15 cellular contexts compared by ENCODE assay signal in genomic region chr7:75881436-75882095, GRCh38. TPM values are rescaled to one million over a fixed set of nuclear protein-coding genes. Genes with fewer than 3 reads are reported as not detected.
DNase-seq lines count a peak whose midpoint lies in the region; ATAC-seq and TF ChIP-seq lines count a peak whose summit lies in the region.
"Had no signal": no experiment of that assay in that cellular context is flagged by ENCODE, and none has a peak within 500 bp of the region (broad histone marks: within the 10 kb centered on the region; RNA-seq: fewer than 3 reads in every experiment).

No MANE protein-coding gene starts in this region.

- H3K27me3 Mint-ChIP-seq in CD4-positive, CD25-positive, alpha-beta regulatory T cell = peaks cover 10% of the 10 kb centered on the region

- H2BK5ac ChIP-seq in mesendoderm (ENCODE audit: low read length) = no peak overlapping the region

- peak overlapping the region in 3 of 4 donors; percentile 16 to 91 (median 87) for H3K4me3 Mint-ChIP-seq in CD4-positive, CD25-positive, alpha-beta regulatory T cell

- H2AK5ac ChIP-seq in mesendoderm (ENCODE audit: low read length) = no peak overlapping the region

- H2BK120ac ChIP-seq in mesendoderm (ENCODE audit: low read depth, low read length) = no peak overlapping the region

- H3K4me1 Mint-ChIP-seq in CD4-positive, CD25-positive, alpha-beta regulatory T cell = peaks cover 6 to 53% (median 29%) of the 10 kb centered on the region in 4 donors

- peaks cover 6% of the 10 kb centered on the region for H3K79me2 ChIP-seq in mesendoderm (ENCODE audit: control insufficient read depth, insufficient read depth, low read length)

- H3K18ac ChIP-seq in mesendoderm (ENCODE audit: low read length) = no peak overlapping the region

- H3K56ac ChIP-seq in mesendoderm (ENCODE audit: low read length) = peak overlapping the region; percentile 52

- H3K9me3 ChIP-seq in CD4-positive, CD25-positive, alpha-beta regulatory T cell (ENCODE audit: control insufficient read depth in 2 of 2, low read length in 2 of 2) = no peaks in the 10 kb centered on the region
- no peaks in the 10 kb centered on the region for H3K9me3 ChIP-seq in HAP-1
- H3K9me3 ChIP-seq: thoracic aorta had no signal

- peaks cover 13% of the 10 kb centered on the region for H3K79me1 ChIP-seq in mesendoderm (ENCODE audit: low read length)

- H4K5ac ChIP-seq in mesendoderm (ENCODE audit: low read length) = no peak overlapping the region

- no peak overlapping the region for H3K9ac ChIP-seq in mesendoderm (ENCODE audit: low read length)

- WGBS in mesendoderm (ENCODE audit: extremely low coverage, insufficient coverage, low lambda C conversion rate) = no CpG with 5 or more reads among the region's 23 CpGs

- in situ Hi-C loops in HAP-1 (cut with MboI; ENCODE audit: low sequenced_read_pairs) = no loop called here

- peaks cover 32% of the 10 kb centered on the region for H3K4me1 ChIP-seq in CD4-positive, CD25-positive, alpha-beta regulatory T cell (ENCODE audit: control insufficient read depth, insufficient read depth, low read length, poor library complexity, severe bottlenecking)
- H3K4me1 ChIP-seq in HAP-1 (peaks cover 12% of the 10 kb centered on the region), mesendoderm (ENCODE audit: control insufficient read depth, low read depth, low read length) (peaks cover 3% of the 10 kb centered on the region)

- H2BK15ac ChIP-seq in mesendoderm (replicated peaks; ENCODE audit: low read depth) = no peak overlapping the region

- TF ChIP-seq CTCF in cardiac fibroblast (IDR thresholded peaks at IDR 0.05; ENCODE audit: low read depth, low read length) = no peak

- no peak overlapping the region for H3K4ac ChIP-seq in mesendoderm (ENCODE audit: low read depth, low read length)

- H3K36me3 Mint-ChIP-seq in CD4-positive, CD25-positive, alpha-beta regulatory T cell = peaks cover 31% of the 10 kb centered on the region

- no peak overlapping the region for H4K8ac ChIP-seq in mesendoderm (ENCODE audit: low read depth, low read length)

- H3K9me3 Mint-ChIP-seq in CD4-positive, CD25-positive, alpha-beta regulatory T cell = peaks cover 0 to 4% (median 0%) of the 10 kb centered on the region in 7 donors

- H3K4me3 ChIP-seq in CD4-positive, CD25-positive, alpha-beta regulatory T cell (ENCODE audit: low read depth, low read length) = peak overlapping the region; percentile 18
- no peak overlapping the region for H3K4me3 ChIP-seq in HAP-1
- no peak overlapping the region for H3K4me3 ChIP-seq in cardiac fibroblast (replicated peaks in 1 of 2; ENCODE audit: low read depth in 2 of 2, low read length in 2 of 2)
- H3K4me3 ChIP-seq in mesendoderm (ENCODE audit: low read length) = no peak overlapping the region
- H3K4me3 ChIP-seq: PC-9, thoracic aorta had no signal

- H3K4me2 ChIP-seq in mesendoderm (ENCODE audit: low read length) = no peak overlapping the region
- H3K4me2 ChIP-seq: PC-9 had no signal

- peak overlapping the region in 2 of 3 donors; percentile 63 to 84 for H3K27ac Mint-ChIP-seq in CD4-positive, CD25-positive, alpha-beta regulatory T cell

- DNase-seq in CD4-positive, CD25-positive, alpha-beta regulatory T cell = no peak
- DNase-seq in HAP-1 (ENCODE audit: low spot score in 2 of 2) (peak; percentile 55 to 59), cardiac fibroblast (ENCODE audit: low read depth in 2 of 2) (peak; percentile 9 to 34), mesendoderm (peak; percentile 56)
- DNase-seq: DMS53, foreskin fibroblast, midbrain, NCI-H1694, NCI-H510A, PC-9 had no signal

- H3K23ac ChIP-seq in mesendoderm (ENCODE audit: low read length) = no peak overlapping the region

- peak overlapping the region; percentile 95 for H3K27ac ChIP-seq in CD4-positive, CD25-positive, alpha-beta regulatory T cell (ENCODE audit: insufficient read depth, low read length, poor library complexity, severe bottlenecking)
- no peak overlapping the region for H3K27ac ChIP-seq in mesendoderm (ENCODE audit: low read depth, low read length)
- H3K27ac ChIP-seq: PC-9, thoracic aorta had no signal

- H3K36me3 ChIP-seq in CD4-positive, CD25-positive, alpha-beta regulatory T cell (ENCODE audit: control insufficient read depth, insufficient read depth, low read length) = peaks cover 55% of the 10 kb centered on the region
- H3K36me3 ChIP-seq in HAP-1 (replicated peaks) (peaks cover 59% of the 10 kb centered on the region), mesendoderm (ENCODE audit: control insufficient read depth, insufficient read depth, low read length) (peaks cover 14% of the 10 kb centered on the region)

- ATAC-seq in CD4-positive, CD25-positive, alpha-beta regulatory T cell (ENCODE audit: low read depth in 2 of 2) = no peak
- ATAC-seq in HG03135 (IDR thresholded peaks at IDR 0.05; ENCODE audit: unreplicated experiment) = no peak
- no peak for ATAC-seq in GM21737 (IDR thresholded peaks at IDR 0.05; ENCODE audit: unreplicated experiment)
- ATAC-seq in HG03457 (IDR thresholded peaks at IDR 0.05; ENCODE audit: unreplicated experiment) = no peak
- no peak for ATAC-seq in esophagus mucosa

- no peaks in the 10 kb centered on the region for H3K27me3 ChIP-seq in CD4-positive, CD25-positive, alpha-beta regulatory T cell (ENCODE audit: control insufficient read depth, insufficient read depth, low read length)
- H3K27me3 ChIP-seq in HAP-1 (ENCODE audit: low read depth) (no peaks in the 10 kb centered on the region), mesendoderm (ENCODE audit: insufficient read depth, low read length, poor library complexity) (no peaks in the 10 kb centered on the region)

RNA-seq across cellular contexts. Expression of gene RHBDD2, which starts 2.7 kb away (rescaled TPM):
- total RNA-seq in CD4-positive, CD25-positive, alpha-beta regulatory T cell = 194 TPM
- polyA plus RNA-seq in CD4-positive, CD25-positive, alpha-beta regulatory T cell = 100 to 1,000 TPM; 118 to 146 (median 121) TPM
- polyA plus RNA-seq in mesendoderm (2013, experiment 1 of 2) = 25.5 TPM
- polyA plus RNA-seq in mesendoderm (2013, experiment 2 of 2) = 23.7 TPM
- 37.5 TPM for total RNA-seq in esophagus mucosa

RNA-seq across cellular contexts. Expression of gene POR, which starts 33.4 kb away (rescaled TPM):
- 68.0 TPM for total RNA-seq in CD4-positive, CD25-positive, alpha-beta regulatory T cell
- polyA plus RNA-seq in CD4-positive, CD25-positive, alpha-beta regulatory T cell = 10 to 100 TPM; 51.3 to 64.3 (median 59.7) TPM
- polyA plus RNA-seq in mesendoderm (2013, experiment 1 of 2) = 61.3 TPM
- polyA plus RNA-seq in mesendoderm (2013, experiment 2 of 2) = 59.2 TPM
- total RNA-seq in esophagus mucosa = 137 TPM

Comparison
In these comparisons a context has a peak if more than half of its experiments do, and no peak if none do; other contexts are left out.
1. DNase-seq: peak in HAP-1 (2 of 2), cardiac fibroblast (2 of 2) and mesendoderm (single experiment); none in CD4-positive, CD25-positive, alpha-beta regulatory T cell (0 of 3).